25 cellular contexts compared by ENCODE assay signal in the genomic region with DNA sequence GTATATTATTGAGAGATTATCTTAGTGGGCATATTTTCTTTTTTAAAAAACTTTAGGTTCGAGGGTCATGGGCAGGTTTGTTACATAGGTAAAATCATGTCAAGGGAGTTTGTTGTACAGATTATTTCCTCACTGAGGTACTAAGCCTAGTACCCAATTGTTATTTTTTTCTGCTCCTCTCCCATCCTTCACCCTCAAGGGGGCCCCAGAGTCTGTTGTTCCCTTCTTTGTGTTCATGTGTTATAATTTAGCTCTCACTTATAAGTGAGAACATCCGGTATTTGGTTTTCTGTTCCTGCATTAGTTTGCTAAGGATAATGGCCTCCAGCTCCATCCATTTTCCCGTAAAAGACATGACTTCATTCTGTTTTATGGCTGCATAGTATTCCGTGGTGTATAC.
"Had no signal": no experiment of that assay in that cellular context is flagged by ENCODE, and none has a peak within 500 bp of the region (broad histone marks: within the 10 kb centered on the region; RNA-seq: fewer than 3 reads in every experiment).

No MANE protein-coding gene starts in this region.

- H3K27me3 Mint-ChIP-seq: activated B cell treated with CpG ODN at 0.5 μM for 24 hours; activated CD4-positive, alpha-beta T cell treated with anti-CD3 and anti-CD28 coated beads, Interleukin-2, amount 10 ng/mL, durations not matched to agents 24 days and 14 days had no signal

- H3K27ac Mint-ChIP-seq: activated B cell treated with CpG ODN at 0.5 μM for 24 hours; activated CD4-positive, alpha-beta T cell treated with anti-CD3 and anti-CD28 coated beads, Interleukin-2, amount 10 ng/mL, durations not matched to agents 24 days and 14 days; activated naive CD8-positive, alpha-beta T cell; T-helper 1 cell treated with Interleukin-12 subunit alpha and Interleukin-12 subunit beta and Interleukin-4 antibody, amounts not matched to agents 30 μg/mL and 1 μg/mL, for 36 hours had no signal

- H3K27me3 ChIP-seq: brain microvascular endothelial cell, cardiac muscle cell, MG63, SJCRH30 had no signal

- H3K9me2 ChIP-seq: SK-N-SH had no signal

- H3K9ac ChIP-seq: SK-N-SH had no signal

- H3K4me1 ChIP-seq: SJCRH30 had no signal

- H3K9me3 ChIP-seq: MG63, SJCRH30, SK-N-SH had no signal

- H3K9me3 Mint-ChIP-seq: activated B cell treated with CpG ODN at 0.5 μM for 24 hours; activated CD4-positive, alpha-beta T cell treated with anti-CD3 and anti-CD28 coated beads, Interleukin-2, amount 10 ng/mL, durations not matched to agents 24 days and 14 days; activated T-cell treated with anti-CD3 and anti-CD28 coated beads, Interleukin-2, amount 50 U/mL, for 4 hours; T-helper 1 cell treated with Interleukin-12 subunit alpha and Interleukin-12 subunit beta and Interleukin-4 antibody, amounts not matched to agents 30 μg/mL and 1 μg/mL, for 36 hours had no signal

- H3K4me3 Mint-ChIP-seq: activated B cell treated with CpG ODN at 0.5 μM for 24 hours; activated CD4-positive, alpha-beta T cell treated with anti-CD3 and anti-CD28 coated beads, Interleukin-2, amount 10 ng/mL, durations not matched to agents 24 days and 14 days; activated naive CD8-positive, alpha-beta T cell; activated T-cell treated with anti-CD3 and anti-CD28 coated beads, Interleukin-2, amount 50 U/mL, for 4 hours; T-helper 1 cell treated with Interleukin-12 subunit alpha and Interleukin-12 subunit beta and Interleukin-4 antibody, amounts not matched to agents 30 μg/mL and 1 μg/mL, for 36 hours had no signal

- H3K4me1 Mint-ChIP-seq: activated B cell treated with CpG ODN at 0.5 μM for 24 hours; activated CD4-positive, alpha-beta T cell treated with anti-CD3 and anti-CD28 coated beads, Interleukin-2, amount 10 ng/mL, durations not matched to agents 24 days and 14 days had no signal

- H3K4me2 ChIP-seq: SK-N-SH had no signal

- H3K4me3 ChIP-seq: cardiac muscle cell, MG63, SJCRH30 had no signal

- H3K36me3 ChIP-seq: brain microvascular endothelial cell, cardiac muscle cell, MG63, SJCRH30 had no signal

- ATAC-seq: activated T-cell treated with anti-CD3 and anti-CD28 coated beads, Interleukin-2, amount 50 U/mL, for 4 hours had no signal

- DNase-seq: activated B cell treated with CpG ODN at 0.5 μM for 24 hours; activated CD4-positive, alpha-beta T cell treated with anti-CD3 and anti-CD28 coated beads for 1 hour; activated CD4-positive, alpha-beta T cell treated with anti-CD3 and anti-CD28 coated beads, Interleukin-2, amount 10 ng/mL, durations not matched to agents 24 days and 14 days; activated CD4-positive, alpha-beta T cell treated with anti-CD3 and anti-CD28 coated beads, Interleukin-2, amount 50 U/mL, for 48 hours; activated CD8-positive, alpha-beta memory T cell treated with anti-CD3 and anti-CD28 coated beads for 24 hours; activated effector memory CD4-positive, alpha-beta T cell treated with anti-CD3 and anti-CD28 coated beads, Interleukin-2, amount 50 U/mL, for 16 hours; activated naive CD4-positive, alpha-beta T cell treated with Interleukin-2 at 50 U/mL for 16 hours; activated T-cell treated with anti-CD3 and anti-CD28 coated beads, Interleukin-2, amount 50 U/mL, for 4 hours; amygdala; brain microvascular endothelial cell; KG1; MG63; NCI-H1105; NCI-H1436; NCI-H1694 treated with DMSO at 0.1 percent for 48 hours; NCI-H2029 treated with DMSO at 0.1 percent for 48 hours; NCI-H345; NCI-H510A; NCI-H526 treated with DMSO at 0.1 percent for 48 hours; SJCRH30; SK-N-SH; SW 1271 had no signal

- H3K27ac ChIP-seq: brain microvascular endothelial cell, cardiac muscle cell, SJCRH30 had no signal

- H3K36me3 Mint-ChIP-seq: activated naive CD8-positive, alpha-beta T cell had no signal
